Comparison of ENCODE assay signal across 20 cellular contexts in the genomic region with DNA sequence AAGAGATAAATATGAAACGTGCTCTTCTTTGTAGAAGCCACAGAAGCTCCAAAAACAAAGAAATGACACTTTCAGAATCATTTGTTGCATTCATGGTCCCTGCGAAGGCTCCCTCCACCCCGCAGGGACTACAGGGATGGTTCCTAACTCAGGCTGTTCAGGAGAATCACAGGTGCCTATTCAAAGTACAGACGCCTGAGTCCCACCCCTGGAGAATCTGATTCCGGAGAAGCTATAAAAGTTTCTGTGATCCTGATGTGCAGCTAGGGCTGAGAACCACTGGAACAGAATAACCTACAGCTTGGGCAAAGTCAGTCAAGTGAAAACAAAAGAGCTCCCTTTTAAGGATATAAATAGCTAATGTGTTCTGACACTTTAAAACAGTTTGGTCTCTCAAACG.
DNase-seq lines count a peak whose midpoint lies in the region; ATAC-seq lines count a peak whose summit lies in the region.
"Had no signal": no experiment of that assay in that cellular context is flagged by ENCODE, and none has a peak within 500 bp of the region (broad histone marks: within the 10 kb centered on the region; RNA-seq: fewer than 3 reads in every experiment).

No MANE protein-coding gene starts in this region.

- peaks cover 6% of the 10 kb centered on the region for H3K4me1 Mint-ChIP-seq in T-helper 1 cell treated with Interleukin-12 subunit alpha and Interleukin-12 subunit beta and Interleukin-4 antibody, amounts not matched to agents 30 μg/mL and 1 μg/mL, for 36 hours (ENCODE audit: low read depth)
- H3K4me1 Mint-ChIP-seq: B cell had no signal

- H3K27ac Mint-ChIP-seq in T-helper 1 cell treated with Interleukin-12 subunit alpha and Interleukin-12 subunit beta and Interleukin-4 antibody, amounts not matched to agents 30 μg/mL and 1 μg/mL, for 36 hours: no peak overlapping the region
- H3K27ac Mint-ChIP-seq: B cell; stimulated activated naive CD8-positive, alpha-beta T cell treated with anti-CD3 and anti-CD28 coated beads, Interleukin-15, Interleukin-2, amounts not matched to agents 100 ng/mL and 50 ng/mL, for 24 hours; type B pancreatic cell had no signal

- no peaks in the 10 kb centered on the region for H3K27me3 Mint-ChIP-seq in T-helper 1 cell treated with Interleukin-12 subunit alpha and Interleukin-12 subunit beta and Interleukin-4 antibody, amounts not matched to agents 30 μg/mL and 1 μg/mL, for 36 hours (ENCODE audit: low read depth)
- H3K27me3 Mint-ChIP-seq: B cell; stimulated activated naive CD8-positive, alpha-beta T cell treated with anti-CD3 and anti-CD28 coated beads, Interleukin-15, Interleukin-2, amounts not matched to agents 100 ng/mL and 50 ng/mL, for 24 hours; type B pancreatic cell had no signal

- H3K4me1 ChIP-seq in endocrine pancreas (ENCODE audit: control insufficient read depth, insufficient read depth, low read length): peaks cover 23% of the 10 kb centered on the region

- peak overlapping the region; percentile 61 for H3K27ac ChIP-seq in KOPT-K1 (ENCODE audit: low read depth, low read length, poor library complexity, severe bottlenecking)
- H3K27ac ChIP-seq: GM23248, heart left ventricle, SJSA1 had no signal

- H3K36me3 Mint-ChIP-seq in T-helper 1 cell treated with Interleukin-12 subunit alpha and Interleukin-12 subunit beta and Interleukin-4 antibody, amounts not matched to agents 30 μg/mL and 1 μg/mL, for 36 hours (ENCODE audit: low read depth): no peaks in the 10 kb centered on the region
- H3K36me3 Mint-ChIP-seq: type B pancreatic cell had no signal

- peak overlapping the region; percentile 12 for H3K4me3 Mint-ChIP-seq in T-helper 1 cell treated with Interleukin-12 subunit alpha and Interleukin-12 subunit beta and Interleukin-4 antibody, amounts not matched to agents 30 μg/mL and 1 μg/mL, for 36 hours
- H3K4me3 Mint-ChIP-seq: B cell; stimulated activated naive CD8-positive, alpha-beta T cell treated with anti-CD3 and anti-CD28 coated beads, Interleukin-15, Interleukin-2, amounts not matched to agents 100 ng/mL and 50 ng/mL, for 24 hours; type B pancreatic cell had no signal

- no peaks in the 10 kb centered on the region for H3K27me3 ChIP-seq in endocrine pancreas (ENCODE audit: control insufficient read depth, insufficient read depth, low read length)
- H3K27me3 ChIP-seq: heart left ventricle, SJSA1 had no signal

- H3K36me3 ChIP-seq in KOPT-K1 (ENCODE audit: insufficient read depth, low read length) (no peaks in the 10 kb centered on the region), endocrine pancreas (ENCODE audit: control insufficient read depth, insufficient read depth, low read length) (no peaks in the 10 kb centered on the region)
- H3K36me3 ChIP-seq: heart left ventricle, SJSA1 had no signal

- no peak for ATAC-seq in activated CD4-positive, CD25-positive, alpha-beta regulatory T cell treated with anti-CD3 and anti-CD28 coated beads, Interleukin-2, amount 50 U/mL, for 24 hours
- ATAC-seq: Panc1 had no signal

- no peak for DNase-seq in T-helper 1 cell
- DNase-seq in renal cortical epithelial cell (ENCODE audit: low read depth): peak; percentile 23
- no peak for DNase-seq in stimulated activated CD4-positive, alpha-beta T cell treated with anti-CD3 and anti-CD28 coated beads, Interleukin-4, amount 100 ng/mL, for 4 hours
- no peak for DNase-seq in NCI-H526 (lab: John Stamatoyannopoulos, UW)
- DNase-seq: 8988T; Calu3; GM23248; heart left ventricle; NCI-H1417; NCI-H2171; stimulated activated CD4-positive, alpha-beta T cell treated with anti-CD3 and anti-CD28 coated beads, Interleukin-2, amount 100 ng/mL, for 24 hours had no signal

- H3K4me3 ChIP-seq in endocrine pancreas (ENCODE audit: control insufficient read depth, insufficient read depth, low read length): peak overlapping the region; percentile 96
- H3K4me3 ChIP-seq: GM23248, SJSA1 had no signal

- no peaks in the 10 kb centered on the region for H3K9me3 Mint-ChIP-seq in T-helper 1 cell treated with Interleukin-12 subunit alpha and Interleukin-12 subunit beta and Interleukin-4 antibody, amounts not matched to agents 30 μg/mL and 1 μg/mL, for 36 hours
- H3K9me3 Mint-ChIP-seq: stimulated activated naive CD8-positive, alpha-beta T cell treated with anti-CD3 and anti-CD28 coated beads, Interleukin-15, Interleukin-2, amounts not matched to agents 100 ng/mL and 50 ng/mL, for 24 hours; type B pancreatic cell had no signal

- H3K9me3 ChIP-seq in KOPT-K1 (ENCODE audit: insufficient read depth, low read length, poor library complexity, severe bottlenecking) (no peaks in the 10 kb centered on the region), endocrine pancreas (ENCODE audit: control insufficient read depth, low read length) (no peaks in the 10 kb centered on the region)
- H3K9me3 ChIP-seq: heart left ventricle, SJSA1 had no signal

- H3K9ac ChIP-seq in endocrine pancreas (ENCODE audit: control insufficient read depth, insufficient read depth, low read length): peak overlapping the region; percentile 66
- H3K9ac ChIP-seq: GM23248 had no signal
